In genomic region chr1:223189903-223190724, GRCh38 we compare ENCODE assay signal across 8 cellular contexts. TPM values are rescaled to one million over a fixed set of nuclear protein-coding genes. Genes with fewer than 3 reads are reported as not detected.
DNase-seq lines count a peak whose midpoint lies in the region; ATAC-seq, FAIRE-seq and TF ChIP-seq lines count a peak whose summit lies in the region.

No MANE protein-coding gene starts in this region.

- H3K27me3 ChIP-seq in Caco-2 (replicated peaks; ENCODE audit: control insufficient read depth, insufficient read depth, low read length) = no peaks in the 10 kb centered on the region
- no peaks in the 10 kb centered on the region for H3K27me3 ChIP-seq in tibial nerve

- WGBS in tibial nerve, 2 donors = 65 to 66% methylated on average over 9 to 10 of the region's 10 CpGs

- H3K4me3 Mint-ChIP-seq in activated naive CD8-positive, alpha-beta T cell treated with anti-CD3 and anti-CD28 coated beads, Interleukin-2, amount 50 U/mL, for 24 hours = peak overlapping the region; percentile 62
- H3K4me3 Mint-ChIP-seq in Caco-2 (ENCODE audit: unreplicated experiment) = no peak overlapping the region

- peak overlapping the region; percentile 90 for H3K27ac ChIP-seq in RWPE1
- no peak overlapping the region for H3K27ac ChIP-seq in tibial nerve

- intact Hi-C loops in Caco-2 (cut with micrococcal nuclease; ENCODE audit: unreplicated experiment) = no loop called here

- no peak for FAIRE-seq in H54 (lab: Jason Lieb, UNC)

- H3K9me3 ChIP-seq in Caco-2 = no peaks in the 10 kb centered on the region
- H3K9me3 ChIP-seq in tibial nerve = no peaks in the 10 kb centered on the region

- no peak for TF ChIP-seq EP300 in tibial nerve (IDR thresholded peaks at IDR 0.05)

- peaks cover 51% of the 10 kb centered on the region for H3K4me1 Mint-ChIP-seq in activated naive CD8-positive, alpha-beta T cell treated with anti-CD3 and anti-CD28 coated beads, Interleukin-2, amount 50 U/mL, for 24 hours
- H3K4me1 Mint-ChIP-seq in Caco-2 (ENCODE audit: low read depth, unreplicated experiment) = peaks cover 17% of the 10 kb centered on the region

- H3K27ac Mint-ChIP-seq in activated naive CD8-positive, alpha-beta T cell treated with anti-CD3 and anti-CD28 coated beads, Interleukin-2, amount 50 U/mL, for 24 hours = peak overlapping the region; percentile 96
- no peak overlapping the region for H3K27ac Mint-ChIP-seq in Caco-2 (ENCODE audit: unreplicated experiment)

- no peak for TF ChIP-seq POLR2A in H54 (IDR thresholded peaks at IDR 0.05; ENCODE audit: low read depth, low read length)
- TF ChIP-seq POLR2A in tibial nerve (IDR thresholded peaks at IDR 0.05) = no peak

- CTCF ChIA-PET in RWPE1 (lab: Yijun Ruan, JAX) (interaction anchor here (0.6 kb wide), 1 partner anchor 239 kb away, joined by 3 read pairs; no protein-coding TSS in a partner anchor), Caco-2 (lab: Charles Lee) (no interaction called here)

- no peaks in the 10 kb centered on the region for H3K4me1 ChIP-seq in Caco-2
- H3K4me1 ChIP-seq in tibial nerve = peaks cover 0 to 2% (median 0%) of the 10 kb centered on the region in 4 donors

- H3K4me3 ChIP-seq in Caco-2 (ENCODE audit: low read depth, low read length) (no peak overlapping the region), tibial nerve (no peak overlapping the region)

- no peaks in the 10 kb centered on the region for H3K36me3 Mint-ChIP-seq in activated naive CD8-positive, alpha-beta T cell treated with anti-CD3 and anti-CD28 coated beads, Interleukin-2, amount 50 U/mL, for 24 hours (ENCODE audit: low read depth)
- no peaks in the 10 kb centered on the region for H3K36me3 Mint-ChIP-seq in Caco-2 (ENCODE audit: insufficient read depth, unreplicated experiment)

- H3K27me3 Mint-ChIP-seq in activated naive CD8-positive, alpha-beta T cell treated with anti-CD3 and anti-CD28 coated beads, Interleukin-2, amount 50 U/mL, for 24 hours = peaks cover 2% of the 10 kb centered on the region
- H3K27me3 Mint-ChIP-seq in Caco-2 (ENCODE audit: insufficient read depth, unreplicated experiment) = no peaks in the 10 kb centered on the region

- no peaks in the 10 kb centered on the region for H3K36me3 ChIP-seq in Caco-2 (ENCODE audit: control insufficient read depth, insufficient read depth, low read length)
- no peaks in the 10 kb centered on the region for H3K36me3 ChIP-seq in tibial nerve

- H3K9me3 Mint-ChIP-seq in activated naive CD8-positive, alpha-beta T cell treated with anti-CD3 and anti-CD28 coated beads, Interleukin-2, amount 50 U/mL, for 24 hours = no peaks in the 10 kb centered on the region
- no peaks in the 10 kb centered on the region for H3K9me3 Mint-ChIP-seq in Caco-2 (ENCODE audit: unreplicated experiment)

- POLR2A ChIA-PET in RWPE1 (lab: Yijun Ruan, JAX; ENCODE audit: low non-redundant PET) = no interaction called here
- POLR2A ChIA-PET in Caco-2 (lab: Charles Lee) = no interaction called here

- TF ChIP-seq CTCF in RWPE1 (conservative IDR thresholded peaks at IDR 0.05; ENCODE audit: low read depth) = no peak
- TF ChIP-seq CTCF in Caco-2 (IDR thresholded peaks at IDR 0.05; ENCODE audit: insufficient read depth in 1 of 2, low read depth in 1 of 2, low read length in 1 of 2, severe bottlenecking in 1 of 2, unreplicated experiment in 1 of 2) = no peak
- TF ChIP-seq CTCF in tibial nerve (IDR thresholded peaks at IDR 0.05) = no peak

- BruUV-seq in Caco-2 (replicated peaks; lab: Mats Ljungman, UMichigan) = no TSS peak

- DNase-seq in H54 (ENCODE audit: insufficient read length, low spot score) = peak; percentile 26
- DNase-seq in RWPE1 (ENCODE audit: low spot score) = peak; percentile 81
- peak; percentile 69 for DNase-seq in activated naive CD8-positive, alpha-beta T cell treated with anti-CD3 and anti-CD28 coated beads, Interleukin-2, amount 50 U/mL, for 24 hours
- peak; percentile 25 to 61 (median 52) for DNase-seq in stimulated activated CD4-positive, alpha-beta T cell treated with anti-CD3 and anti-CD28 coated beads, TNF-alpha, amount 100 ng/mL, for 24 hours (ENCODE audit: low read depth in 3 of 3)
- DNase-seq in Caco-2 = no peak
- DNase-seq in NCI-H526 (lab: John Stamatoyannopoulos, UW) = no peak
- DNase-seq in tibial nerve (ENCODE audit: low spot score in 2 of 2) = no peak

- ATAC-seq in activated naive CD8-positive, alpha-beta T cell treated with anti-CD3 and anti-CD28 coated beads, Interleukin-2, amount 50 U/mL, for 24 hours = peak; percentile 88
- no peak for ATAC-seq in HG03571 (IDR thresholded peaks at IDR 0.05; ENCODE audit: unreplicated experiment)

RNA-seq across cellular contexts. Expression of gene TLR5, which starts 47.1 kb away (rescaled TPM):
- total RNA-seq in Caco-2 (2022) (1.8 TPM in 2 replicates), tibial nerve (10 to 100 TPM in 3 of 4 donors, 1 to 10 TPM in 1; 3.7 to 19.2 (median 12.4) TPM)

Comparison
In these comparisons a context has a peak if more than half of its experiments do, and no peak if none do; other contexts are left out.
1. DNase-seq: peak in H54 (single experiment), RWPE1 (single experiment), activated naive CD8-positive, alpha-beta T cell treated with anti-CD3 and anti-CD28 coated beads, Interleukin-2, amount 50 U/mL, for 24 hours (single experiment) and stimulated activated CD4-positive, alpha-beta T cell treated with anti-CD3 and anti-CD28 coated beads, TNF-alpha, amount 100 ng/mL, for 24 hours (3 of 3); none in Caco-2 (0 of 2), NCI-H526 (0 of 2) and tibial nerve (0 of 2).